Comparison of ENCODE assay signal across 8 cellular contexts in the genomic region with DNA sequence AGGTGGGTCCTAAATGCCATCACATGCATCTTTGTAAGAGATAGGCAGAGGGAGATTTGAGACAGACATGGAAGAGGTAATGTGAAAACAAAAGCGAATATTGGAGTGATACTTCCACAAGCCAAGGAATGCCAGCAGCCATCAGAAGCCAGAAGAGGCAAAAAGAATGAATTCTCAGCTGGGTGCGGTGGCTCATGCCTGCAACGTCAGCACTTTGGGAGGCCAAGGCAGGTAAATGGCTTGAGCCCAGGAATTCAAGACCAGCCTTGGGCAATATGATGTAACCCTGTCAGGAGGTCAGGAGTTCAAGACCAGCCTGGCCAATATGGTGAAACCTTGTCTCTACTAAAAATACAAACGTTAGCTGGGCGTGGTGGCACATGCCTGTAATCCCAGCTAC.
"Had no signal": no experiment of that assay in that cellular context is flagged by ENCODE, and none has a peak within 500 bp of the region (broad histone marks: within the 10 kb centered on the region; RNA-seq: fewer than 3 reads in every experiment).

No MANE protein-coding gene starts in this region.

- DNase-seq: H9, HCEC 1CT, KBM-7 had no signal

- H3K27ac ChIP-seq: KMS-11 had no signal

- H3K9ac ChIP-seq: KMS-11 had no signal

- ATAC-seq: GM23338 had no signal

- H3K4me3 Mint-ChIP-seq: GM23338, H9 had no signal

- H3K4me1 Mint-ChIP-seq: GM23338 had no signal

- H3K4me2 ChIP-seq: GM23338, KMS-11 had no signal

- H3K27ac Mint-ChIP-seq: GM23338, H9 had no signal

- FAIRE-seq: H1, H54, HTR-8/SVneo had no signal

- H3K4me3 ChIP-seq: GM23338 had no signal
